Comparison of ENCODE assay signal across 1 cellular context in the genomic region with DNA sequence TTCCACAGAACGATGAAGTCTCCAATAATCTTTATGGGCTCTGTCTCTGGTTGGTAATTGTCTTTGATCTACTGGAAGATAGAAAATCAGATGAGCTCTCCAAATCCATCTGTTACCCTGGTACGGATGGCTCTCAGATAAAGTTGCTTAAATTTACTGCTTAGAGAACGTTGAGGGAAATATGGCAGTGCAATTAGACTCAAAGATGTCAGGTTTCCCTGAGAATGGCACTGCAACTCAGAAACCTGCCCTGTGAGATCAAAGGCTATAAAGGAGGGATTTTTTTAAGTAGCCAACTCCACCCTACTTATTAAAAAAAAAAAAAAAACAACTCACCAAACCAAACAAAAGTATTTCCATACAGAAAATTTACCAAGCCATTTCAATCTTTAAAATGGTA.
A peak's percentile ranks its signal among the peaks of the same experiment; 100 is the strongest.
TF ChIP-seq lines count a peak whose summit lies in the region.

No MANE protein-coding gene starts in this region.

TF ChIP-seq in GM12878, 131 proteins besides CTCF, POLR2A, EP300 and RAD21:
- TF ChIP-seq, protein P1, sequence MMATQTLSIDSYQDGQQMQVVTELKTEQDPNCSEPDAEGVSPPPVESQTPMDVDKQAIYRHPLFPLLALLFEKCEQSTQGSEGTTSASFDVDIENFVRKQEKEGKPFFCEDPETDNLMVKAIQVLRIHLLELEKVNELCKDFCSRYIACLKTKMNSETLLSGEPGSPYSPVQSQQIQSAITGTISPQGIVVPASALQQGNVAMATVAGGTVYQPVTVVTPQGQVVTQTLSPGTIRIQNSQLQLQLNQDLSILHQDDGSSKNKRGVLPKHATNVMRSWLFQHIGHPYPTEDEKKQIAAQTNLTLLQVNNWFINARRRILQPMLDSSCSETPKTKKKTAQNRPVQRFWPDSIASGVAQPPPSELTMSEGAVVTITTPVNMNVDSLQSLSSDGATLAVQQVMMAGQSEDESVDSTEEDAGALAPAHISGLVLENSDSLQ (IDR thresholded peaks at IDR 0.05) = peak; percentile 20; the same call in 1 of the 2 replicates
- peak; percentile 58; the same call in 1 of the 2 replicates for TF ChIP-seq TCF7 (IDR thresholded peaks at IDR 0.05; ENCODE audit: borderline replicate concordance)
- no peak for TF ChIP-seq SIX5 (IDR thresholded peaks at IDR 0.05; ENCODE audit: low read depth, low read length, severe bottlenecking)
- TF ChIP-seq YY1 (IDR thresholded peaks at IDR 0.05; ENCODE audit: low read depth, low read length) = peak; percentile 39; the same call in 1 of the 2 replicates
- 0 out of 2 replicates have a peak, but pooled peaks have one; percentile 30 for TF ChIP-seq BACH1 (IDR thresholded peaks at IDR 0.05; ENCODE audit: borderline replicate concordance)
- TF ChIP-seq NRF1 (conservative IDR thresholded peaks at IDR 0.05; ENCODE audit: low read depth, low read length) = no peak
